Comparison of ENCODE assay signal across 18 cellular contexts in the genomic region with DNA sequence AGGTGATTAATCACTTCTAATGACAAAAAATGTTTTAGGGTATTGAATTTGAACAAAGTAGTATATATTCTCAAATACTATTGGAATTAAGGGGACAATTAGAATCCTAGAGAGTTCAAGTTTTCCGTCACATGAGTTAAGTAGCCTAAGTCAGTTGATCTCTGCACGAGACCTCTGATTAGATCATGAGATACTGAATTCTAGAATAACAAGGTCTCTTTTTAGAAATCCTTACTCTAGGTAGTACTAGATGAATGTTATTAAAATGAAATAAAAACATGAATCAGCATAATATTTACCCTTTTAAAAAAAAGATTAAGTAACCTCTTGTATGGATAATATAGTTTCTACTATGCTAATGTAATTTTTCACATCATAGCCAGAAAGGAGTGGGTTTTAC.
"Had no signal": no experiment of that assay in that cellular context is flagged by ENCODE, and none has a peak within 500 bp of the region (broad histone marks: within the 10 kb centered on the region; RNA-seq: fewer than 3 reads in every experiment).

No MANE protein-coding gene starts in this region.

- ATAC-seq: activated CD8-positive, alpha-beta T cell treated with anti-CD3 and anti-CD28 coated beads, Interleukin-2, amount 10 ng/mL, durations not matched to agents 7 days and 5 days; activated naive CD4-positive, alpha-beta T cell treated with anti-CD3 and anti-CD28 coated beads, Interleukin-2, amount 50 U/mL, for 72 hours; left lung; naive thymus-derived CD4-positive, alpha-beta T cell had no signal

- DNase-seq: activated CD4-positive, alpha-beta T cell treated with anti-CD3 and anti-CD28 coated beads, Interleukin-2, amount 50 U/mL, for 1 hour; activated CD4-positive, CD25-positive, alpha-beta regulatory T cell treated with anti-CD3 and anti-CD28 coated beads, Interleukin-2, amount 50 U/mL, for 72 hours; activated CD8-positive, alpha-beta T cell treated with anti-CD3 and anti-CD28 coated beads, Interleukin-2, amount 10 ng/mL, durations not matched to agents 7 days and 5 days; aorta; central memory CD4-positive, alpha-beta T cell; esophagus squamous epithelium; heart right ventricle; left lung; naive thymus-derived CD4-positive, alpha-beta T cell; occipital lobe; stimulated activated CD4-positive, alpha-beta T cell treated with anti-CD3 and anti-CD28 coated beads, Interleukin-4, amount 100 ng/mL, for 24 hours; stimulated activated naive CD4-positive, alpha-beta T cell treated with Interleukin-2 at 50 U/mL for 16 hours; upper lobe of left lung had no signal

- H3K4me3 Mint-ChIP-seq: activated CD8-positive, alpha-beta T cell treated with anti-CD3 and anti-CD28 coated beads, Interleukin-2, amount 10 ng/mL, durations not matched to agents 7 days and 5 days; brain; naive thymus-derived CD4-positive, alpha-beta T cell had no signal

- H3K9me3 Mint-ChIP-seq: activated naive CD4-positive, alpha-beta T cell treated with anti-CD3 and anti-CD28 coated beads, Interleukin-2, amount 50 U/mL, for 72 hours; naive thymus-derived CD4-positive, alpha-beta T cell; neural crest cell had no signal

- H3K27me3 ChIP-seq: esophagus squamous epithelium, heart right ventricle, left lung, upper lobe of left lung had no signal

- H3K9me3 ChIP-seq: esophagus squamous epithelium, heart right ventricle, left lung, upper lobe of left lung had no signal

- H3K27me3 Mint-ChIP-seq: brain; naive thymus-derived CD4-positive, alpha-beta T cell had no signal

- H3K36me3 ChIP-seq: esophagus squamous epithelium, heart right ventricle, left lung, upper lobe of left lung had no signal

- H3K27ac ChIP-seq: left lung, upper lobe of left lung, VCaP had no signal

- H3K27ac Mint-ChIP-seq: activated CD8-positive, alpha-beta T cell treated with anti-CD3 and anti-CD28 coated beads, Interleukin-2, amount 10 ng/mL, durations not matched to agents 7 days and 5 days; activated naive CD4-positive, alpha-beta T cell treated with anti-CD3 and anti-CD28 coated beads, Interleukin-2, amount 50 U/mL, for 72 hours; naive thymus-derived CD4-positive, alpha-beta T cell had no signal

- H3K4me3 ChIP-seq: esophagus squamous epithelium, heart right ventricle, left lung, lung, upper lobe of left lung had no signal

- H3K36me3 Mint-ChIP-seq: activated naive CD4-positive, alpha-beta T cell treated with anti-CD3 and anti-CD28 coated beads, Interleukin-2, amount 50 U/mL, for 72 hours had no signal
